8 cellular contexts compared by ENCODE assay signal in the genomic region with DNA sequence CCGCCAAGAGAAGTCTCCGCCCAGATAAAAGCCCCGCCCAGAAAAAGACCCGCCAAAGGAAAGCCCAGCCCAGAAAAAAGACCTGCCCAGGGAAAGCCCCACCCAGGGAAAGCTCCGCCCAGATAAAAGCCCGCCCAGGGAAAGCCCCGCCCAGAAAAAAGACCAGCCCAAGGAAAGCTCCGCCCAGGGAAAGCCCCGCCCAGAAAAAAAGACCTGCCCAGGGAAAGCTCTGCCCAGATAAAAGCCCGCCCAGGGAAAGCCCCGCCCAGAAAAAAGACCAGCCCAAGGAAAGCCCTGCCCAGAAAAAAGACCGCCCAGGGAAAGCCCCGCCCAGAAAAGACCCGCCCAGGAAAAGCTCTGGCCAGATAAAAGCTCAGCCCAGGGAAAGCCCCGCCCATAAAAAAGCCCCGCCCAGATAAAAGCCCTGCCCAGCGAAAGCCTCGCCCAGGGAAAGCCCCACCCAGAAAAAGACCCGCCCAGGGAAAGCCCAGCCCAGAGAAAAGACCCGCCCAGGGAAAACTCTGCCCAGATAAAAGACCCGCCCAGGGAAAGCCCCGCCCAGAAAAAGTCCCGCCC. TPM values are rescaled to one million over a fixed set of nuclear protein-coding genes. Genes with fewer than 3 reads are reported as not detected.
A peak's percentile ranks its signal among the peaks of the same experiment; 100 is the strongest.
DNase-seq lines count a peak whose midpoint lies in the region; ATAC-seq and TF ChIP-seq lines count a peak whose summit lies in the region.

No MANE protein-coding gene starts in this region.

- H3K9me3 ChIP-seq in OCI-LY3 (ENCODE audit: insufficient read depth, low read length) = no peaks in the 10 kb centered on the region
- H3K9me3 ChIP-seq in uterus = no peaks in the 10 kb centered on the region

- intact Hi-C loops in uterus (cut with DNase I; ENCODE audit: low total_unique reads) = no loop called here

- no peaks in the 10 kb centered on the region for H4K20me1 ChIP-seq in OCI-LY3 (ENCODE audit: insufficient read depth, low read length)

- no peak for TF ChIP-seq POLR2A in uterus (IDR thresholded peaks at IDR 0.05)

- H3K4me1 ChIP-seq in OCI-LY3 (ENCODE audit: low read length) (peaks cover 21% of the 10 kb centered on the region), foreskin keratinocyte (no peaks in the 10 kb centered on the region), uterus (no peaks in the 10 kb centered on the region)

- TF ChIP-seq CTCF in OCI-LY3 (IDR thresholded peaks at IDR 0.05; ENCODE audit: low read depth, low read length) (no peak), foreskin keratinocyte (conservative IDR thresholded peaks at IDR 0.05) (no peak), uterus (IDR thresholded peaks at IDR 0.05) (no peak)

- peak; percentile 51 for DNase-seq in ACHN
- no peak for DNase-seq in foreskin keratinocyte
- DNase-seq in uterus = no peak

- ATAC-seq in GM18909 (IDR thresholded peaks at IDR 0.05; ENCODE audit: poor library complexity, unreplicated experiment) (peak; percentile 60), HG03135 (IDR thresholded peaks at IDR 0.05; ENCODE audit: unreplicated experiment) (peak; percentile 35), foreskin keratinocyte (peak; percentile 53), HG03442 (IDR thresholded peaks at IDR 0.05; ENCODE audit: unreplicated experiment) (no peak), GM18861 (IDR thresholded peaks at IDR 0.05; ENCODE audit: unreplicated experiment) (no peak)

- H3K9ac ChIP-seq in OCI-LY3 (ENCODE audit: low read length) = no peak overlapping the region

- H2AFZ ChIP-seq in OCI-LY3 (ENCODE audit: low read depth, low read length) = no peak overlapping the region

- H3K79me2 ChIP-seq in OCI-LY3 (ENCODE audit: low read length) = no peaks in the 10 kb centered on the region

- in situ Hi-C loops in ACHN (cut with HindIII; ENCODE audit: low pct_ligation_motif_present, low pct_unique_long_range_greater_than_20kb, low sequenced_read_pairs) = no loop called here

- H3K36me3 ChIP-seq in OCI-LY3 (replicated peaks; ENCODE audit: low read depth, low read length) (no peaks in the 10 kb centered on the region), uterus (no peaks in the 10 kb centered on the region)

- no peaks in the 10 kb centered on the region for H3K27me3 ChIP-seq in OCI-LY3 (ENCODE audit: low read depth, low read length)
- peaks cover 3% of the 10 kb centered on the region for H3K27me3 ChIP-seq in foreskin keratinocyte
- peaks cover 0 to 11% of the 10 kb centered on the region in 2 donors for H3K27me3 ChIP-seq in uterus

- H3K4me3 ChIP-seq in OCI-LY3 (ENCODE audit: low read length) (no peak overlapping the region), uterus (no peak overlapping the region)

- H3K27ac ChIP-seq in OCI-LY3 (ENCODE audit: low read length) (peak overlapping the region; percentile 73), foreskin keratinocyte (no peak overlapping the region), uterus (no peak overlapping the region)

- H3K4me2 ChIP-seq in OCI-LY3 (ENCODE audit: low read length) = peak overlapping the region; percentile 77; the same call in 1 of the 2 replicates

RNA-seq across cellular contexts. Expression of a gene that starts 11.6 kb away (rescaled TPM):
- total RNA-seq in foreskin keratinocyte = 0.07 and 0.17 TPM in 2 replicates
- 0.08 and 0.28 TPM in 2 replicates for polyA plus RNA-seq in foreskin keratinocyte
- total RNA-seq in uterus = not detected

RNA-seq across cellular contexts. Expression of a gene that starts 19.3 kb away (rescaled TPM):
- not detected in 2 replicates for total RNA-seq in foreskin keratinocyte
- polyA plus RNA-seq in foreskin keratinocyte = not detected in 2 replicates
- under 1 TPM in 1 of 4 donors, not detected in 3; 0.29 TPM for total RNA-seq in uterus

RNA-seq across cellular contexts. Expression of a gene that starts 21.3 kb away (rescaled TPM):
- total RNA-seq in foreskin keratinocyte (not detected in 2 replicates), uterus (not detected)
- not detected in 2 replicates for polyA plus RNA-seq in foreskin keratinocyte

RNA-seq across cellular contexts. Expression of a gene that starts 36.0 kb away (rescaled TPM):
- total RNA-seq in foreskin keratinocyte (35.0 and 54.2 TPM in 2 replicates), uterus (100 to 1,000 TPM in 1 of 4 donors, 10 to 100 TPM in 3; 23.2 to 100 (median 76.8) TPM)
- polyA plus RNA-seq in foreskin keratinocyte = 44.4 and 64.7 TPM in 2 replicates

RNA-seq across cellular contexts. Expression of a gene that starts 37.8 kb away (rescaled TPM):
- total RNA-seq in foreskin keratinocyte = 20.8 TPM in 2 replicates
- 16.4 and 17.2 TPM in 2 replicates for polyA plus RNA-seq in foreskin keratinocyte
- total RNA-seq in uterus = 10 to 100 TPM in 3 of 4 donors, 1 to 10 TPM in 1; 6.7 to 65.6 (median 24.9) TPM

Comparison
In these comparisons a context has a peak if more than half of its experiments do, and no peak if none do; other contexts are left out.
1. ATAC-seq: peak in GM18909 (single experiment), HG03135 (single experiment) and foreskin keratinocyte (single experiment); none in HG03442 (single experiment) and GM18861 (single experiment).